In the genomic region with DNA sequence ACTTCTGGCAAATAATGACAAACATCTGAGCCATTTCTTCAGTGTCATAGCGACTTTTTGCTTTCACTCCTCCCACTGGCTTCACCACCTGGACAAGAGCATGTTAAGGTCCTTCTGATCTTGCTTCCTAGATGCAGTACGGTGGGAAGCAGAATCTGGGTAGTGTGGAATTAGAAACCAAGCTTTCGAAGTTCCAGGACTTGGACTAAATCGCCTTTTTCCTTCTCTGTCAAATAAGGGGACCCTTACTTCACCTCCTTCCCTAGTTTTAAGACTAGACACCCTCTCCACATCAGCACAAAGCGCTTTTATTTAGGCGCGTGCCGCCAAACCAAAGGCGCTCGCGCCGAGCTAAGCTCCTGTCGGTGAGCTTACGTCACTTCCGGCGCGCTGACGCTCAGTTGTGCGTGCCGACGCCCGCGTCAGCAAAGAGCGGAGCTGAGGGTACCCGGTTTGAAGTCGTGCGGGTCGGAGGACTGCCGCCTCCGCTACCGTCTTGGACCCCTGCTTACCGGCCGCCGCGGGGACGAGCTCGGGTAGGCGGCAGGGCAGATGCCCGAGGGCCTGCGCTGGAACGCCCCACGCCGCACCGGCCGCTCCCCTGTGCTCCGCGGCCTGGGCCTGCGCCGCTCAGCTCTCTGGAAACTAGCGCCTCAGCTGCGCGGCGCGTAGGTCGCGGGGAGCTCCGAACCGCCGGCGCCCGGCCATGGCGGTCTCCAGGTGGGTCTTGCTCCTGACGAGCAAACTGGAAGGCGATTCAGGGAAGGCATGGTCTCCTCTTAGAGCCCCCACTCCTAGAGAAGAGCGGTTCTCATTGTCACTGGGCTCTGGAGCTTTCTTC, we compare ENCODE assay signal across 1 cellular context.
A peak's percentile ranks its signal among the peaks of the same experiment; 100 is the strongest.
TF ChIP-seq lines count a peak whose summit lies in the region.

A gene (plus strand): TSS at position 400 of the 841 bp plus-strand sequence. CDS start 307 bp downstream, at position 707.

TF ChIP-seq in HepG2, 621 proteins besides CTCF, POLR2A, EP300 and RAD21 (continued from another document and continues in another):
- TF ChIP-seq, protein P1, sequence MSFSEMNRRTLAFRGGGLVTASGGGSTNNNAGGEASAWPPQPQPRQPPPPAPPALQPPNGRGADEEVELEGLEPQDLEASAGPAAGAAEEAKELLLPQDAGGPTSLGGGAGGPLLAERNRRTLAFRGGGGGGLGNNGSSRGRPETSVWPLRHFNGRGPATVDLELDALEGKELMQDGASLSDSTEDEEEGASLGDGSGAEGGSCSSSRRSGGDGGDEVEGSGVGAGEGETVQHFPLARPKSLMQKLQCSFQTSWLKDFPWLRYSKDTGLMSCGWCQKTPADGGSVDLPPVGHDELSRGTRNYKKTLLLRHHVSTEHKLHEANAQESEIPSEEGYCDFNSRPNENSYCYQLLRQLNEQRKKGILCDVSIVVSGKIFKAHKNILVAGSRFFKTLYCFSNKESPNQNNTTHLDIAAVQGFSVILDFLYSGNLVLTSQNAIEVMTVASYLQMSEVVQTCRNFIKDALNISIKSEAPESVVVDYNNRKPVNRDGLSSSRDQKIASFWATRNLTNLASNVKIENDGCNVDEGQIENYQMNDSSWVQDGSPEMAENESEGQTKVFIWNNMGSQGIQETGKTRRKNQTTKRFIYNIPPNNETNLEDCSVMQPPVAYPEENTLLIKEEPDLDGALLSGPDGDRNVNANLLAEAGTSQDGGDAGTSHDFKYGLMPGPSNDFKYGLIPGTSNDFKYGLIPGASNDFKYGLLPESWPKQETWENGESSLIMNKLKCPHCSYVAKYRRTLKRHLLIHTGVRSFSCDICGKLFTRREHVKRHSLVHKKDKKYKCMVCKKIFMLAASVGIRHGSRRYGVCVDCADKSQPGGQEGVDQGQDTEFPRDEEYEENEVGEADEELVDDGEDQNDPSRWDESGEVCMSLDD (CRISPR knock-in tag; IDR thresholded peaks at IDR 0.05; ENCODE audit: borderline replicate concordance): 0 out of 2 replicates have a peak, but pooled peaks have one; percentile 69
- TF ChIP-seq, protein P2, sequence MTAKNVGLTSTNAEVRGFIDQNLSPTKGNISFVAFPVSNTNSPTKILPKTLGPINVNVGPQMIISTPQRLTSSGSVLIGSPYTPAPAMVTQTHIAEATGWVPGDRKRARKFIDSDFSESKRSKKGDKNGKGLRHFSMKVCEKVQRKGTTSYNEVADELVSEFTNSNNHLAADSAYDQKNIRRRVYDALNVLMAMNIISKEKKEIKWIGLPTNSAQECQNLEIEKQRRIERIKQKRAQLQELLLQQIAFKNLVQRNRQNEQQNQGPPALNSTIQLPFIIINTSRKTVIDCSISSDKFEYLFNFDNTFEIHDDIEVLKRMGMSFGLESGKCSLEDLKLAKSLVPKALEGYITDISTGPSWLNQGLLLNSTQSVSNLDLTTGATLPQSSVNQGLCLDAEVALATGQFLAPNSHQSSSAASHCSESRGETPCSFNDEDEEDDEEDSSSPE (CRISPR knock-in tag; IDR thresholded peaks at IDR 0.05): peak; percentile 92
- TF ChIP-seq, protein P3, sequence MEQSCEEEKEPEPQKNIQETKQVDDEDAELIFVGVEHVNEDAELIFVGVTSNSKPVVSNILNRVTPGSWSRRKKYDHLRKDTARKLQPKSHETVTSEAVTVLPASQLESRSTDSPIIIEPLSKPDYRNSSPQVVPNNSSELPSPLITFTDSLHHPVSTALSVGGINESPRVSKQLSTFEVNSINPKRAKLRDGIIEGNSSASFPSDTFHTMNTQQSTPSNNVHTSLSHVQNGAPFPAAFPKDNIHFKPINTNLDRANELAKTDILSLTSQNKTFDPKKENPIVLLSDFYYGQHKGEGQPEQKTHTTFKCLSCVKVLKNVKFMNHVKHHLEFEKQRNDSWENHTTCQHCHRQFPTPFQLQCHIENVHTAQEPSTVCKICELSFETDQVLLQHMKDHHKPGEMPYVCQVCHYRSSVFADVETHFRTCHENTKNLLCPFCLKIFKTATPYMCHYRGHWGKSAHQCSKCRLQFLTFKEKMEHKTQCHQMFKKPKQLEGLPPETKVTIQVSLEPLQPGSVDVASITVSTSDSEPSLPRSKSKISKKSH (CRISPR knock-in tag; IDR thresholded peaks at IDR 0.05; ENCODE audit: borderline replicate concordance): peak; percentile 59; the same call in 1 of the 2 replicates
- peak; percentile 97 for TF ChIP-seq CREB1 (IDR thresholded peaks at IDR 0.05)
- TF ChIP-seq CREB1 (CRISPR knock-in tag; IDR thresholded peaks at IDR 0.05): peak; percentile 98
- TF ChIP-seq TAF1 (CRISPR knock-in tag; IDR thresholded peaks at IDR 0.05): peak; percentile 90
- TF ChIP-seq ZNF33A (CRISPR knock-in tag; IDR thresholded peaks at IDR 0.05; ENCODE audit: borderline replicate concordance): no peak
- no peak for TF ChIP-seq NR3C1 (CRISPR knock-in tag; IDR thresholded peaks at IDR 0.05)
- TF ChIP-seq, protein P4, sequence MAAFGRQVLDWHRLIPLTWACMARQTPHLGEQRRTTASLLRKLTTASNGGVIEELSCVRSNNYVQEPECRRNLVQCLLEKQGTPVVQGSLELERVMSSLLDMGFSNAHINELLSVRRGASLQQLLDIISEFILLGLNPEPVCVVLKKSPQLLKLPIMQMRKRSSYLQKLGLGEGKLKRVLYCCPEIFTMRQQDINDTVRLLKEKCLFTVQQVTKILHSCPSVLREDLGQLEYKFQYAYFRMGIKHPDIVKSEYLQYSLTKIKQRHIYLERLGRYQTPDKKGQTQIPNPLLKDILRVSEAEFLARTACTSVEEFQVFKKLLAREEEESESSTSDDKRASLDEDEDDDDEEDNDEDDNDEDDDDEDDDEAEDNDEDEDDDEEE (CRISPR knock-in tag; IDR thresholded peaks at IDR 0.05): peak; percentile 95
- 0 out of 2 replicates have a peak, but pooled peaks have one; percentile 38 for TF ChIP-seq NFIB (CRISPR knock-in tag; IDR thresholded peaks at IDR 0.05; ENCODE audit: borderline replicate concordance)
- TF ChIP-seq RXRB (CRISPR knock-in tag; IDR thresholded peaks at IDR 0.05; ENCODE audit: borderline replicate concordance): peak; percentile 51; the same call in 1 of the 2 replicates
- peak; percentile 61 for TF ChIP-seq ESRRA (CRISPR knock-in tag; IDR thresholded peaks at IDR 0.05; ENCODE audit: low read depth)
- peak; percentile 81 for TF ChIP-seq MED13 (CRISPR knock-in tag; IDR thresholded peaks at IDR 0.05)
- TF ChIP-seq NRL (CRISPR knock-in tag; IDR thresholded peaks at IDR 0.05; ENCODE audit: borderline replicate concordance): peak; percentile 94; the same call in 1 of the 2 replicates
- TF ChIP-seq, protein P5, sequence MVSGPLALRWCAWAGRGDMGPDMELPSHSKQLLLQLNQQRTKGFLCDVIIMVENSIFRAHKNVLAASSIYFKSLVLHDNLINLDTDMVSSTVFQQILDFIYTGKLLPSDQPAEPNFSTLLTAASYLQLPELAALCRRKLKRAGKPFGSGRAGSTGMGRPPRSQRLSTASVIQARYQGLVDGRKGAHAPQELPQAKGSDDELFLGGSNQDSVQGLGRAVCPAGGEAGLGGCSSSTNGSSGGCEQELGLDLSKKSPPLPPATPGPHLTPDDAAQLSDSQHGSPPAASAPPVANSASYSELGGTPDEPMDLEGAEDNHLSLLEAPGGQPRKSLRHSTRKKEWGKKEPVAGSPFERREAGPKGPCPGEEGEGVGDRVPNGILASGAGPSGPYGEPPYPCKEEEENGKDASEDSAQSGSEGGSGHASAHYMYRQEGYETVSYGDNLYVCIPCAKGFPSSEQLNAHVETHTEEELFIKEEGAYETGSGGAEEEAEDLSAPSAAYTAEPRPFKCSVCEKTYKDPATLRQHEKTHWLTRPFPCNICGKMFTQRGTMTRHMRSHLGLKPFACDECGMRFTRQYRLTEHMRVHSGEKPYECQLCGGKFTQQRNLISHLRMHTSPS (CRISPR knock-in tag; IDR thresholded peaks at IDR 0.05; ENCODE audit: low read depth): peak; percentile 43; the same call in 1 of the 2 replicates
- no peak for TF ChIP-seq TCF7L2 (IDR thresholded peaks at IDR 0.05; ENCODE audit: low read depth, low read length)
- TF ChIP-seq ZBTB20 (CRISPR knock-in tag; IDR thresholded peaks at IDR 0.05; ENCODE audit: borderline replicate concordance, low read depth): peak; percentile 34; the same call in 1 of the 2 replicates
- 0 out of 2 replicates have a peak, but pooled peaks have one; percentile 54 for TF ChIP-seq THYN1 (CRISPR knock-in tag; IDR thresholded peaks at IDR 0.05; ENCODE audit: borderline replicate concordance, low read depth)
- peak; percentile 94 for TF ChIP-seq HNRNPLL (IDR thresholded peaks at IDR 0.05; ENCODE audit: low read depth, low read length, poor library complexity, severe bottlenecking)
- peak; percentile 66; the same call in 1 of the 2 replicates for TF ChIP-seq ARID2 (CRISPR knock-in tag; IDR thresholded peaks at IDR 0.05; ENCODE audit: borderline replicate concordance)
- TF ChIP-seq, protein P6, sequence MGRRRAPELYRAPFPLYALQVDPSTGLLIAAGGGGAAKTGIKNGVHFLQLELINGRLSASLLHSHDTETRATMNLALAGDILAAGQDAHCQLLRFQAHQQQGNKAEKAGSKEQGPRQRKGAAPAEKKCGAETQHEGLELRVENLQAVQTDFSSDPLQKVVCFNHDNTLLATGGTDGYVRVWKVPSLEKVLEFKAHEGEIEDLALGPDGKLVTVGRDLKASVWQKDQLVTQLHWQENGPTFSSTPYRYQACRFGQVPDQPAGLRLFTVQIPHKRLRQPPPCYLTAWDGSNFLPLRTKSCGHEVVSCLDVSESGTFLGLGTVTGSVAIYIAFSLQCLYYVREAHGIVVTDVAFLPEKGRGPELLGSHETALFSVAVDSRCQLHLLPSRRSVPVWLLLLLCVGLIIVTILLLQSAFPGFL (CRISPR knock-in tag; IDR thresholded peaks at IDR 0.05): no peak
- TF ChIP-seq, protein P7, sequence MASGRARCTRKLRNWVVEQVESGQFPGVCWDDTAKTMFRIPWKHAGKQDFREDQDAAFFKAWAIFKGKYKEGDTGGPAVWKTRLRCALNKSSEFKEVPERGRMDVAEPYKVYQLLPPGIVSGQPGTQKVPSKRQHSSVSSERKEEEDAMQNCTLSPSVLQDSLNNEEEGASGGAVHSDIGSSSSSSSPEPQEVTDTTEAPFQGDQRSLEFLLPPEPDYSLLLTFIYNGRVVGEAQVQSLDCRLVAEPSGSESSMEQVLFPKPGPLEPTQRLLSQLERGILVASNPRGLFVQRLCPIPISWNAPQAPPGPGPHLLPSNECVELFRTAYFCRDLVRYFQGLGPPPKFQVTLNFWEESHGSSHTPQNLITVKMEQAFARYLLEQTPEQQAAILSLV (CRISPR knock-in tag; IDR thresholded peaks at IDR 0.05; ENCODE audit: borderline replicate concordance): peak; percentile 87; the same call in 1 of the 2 replicates
- TF ChIP-seq, protein P8, sequence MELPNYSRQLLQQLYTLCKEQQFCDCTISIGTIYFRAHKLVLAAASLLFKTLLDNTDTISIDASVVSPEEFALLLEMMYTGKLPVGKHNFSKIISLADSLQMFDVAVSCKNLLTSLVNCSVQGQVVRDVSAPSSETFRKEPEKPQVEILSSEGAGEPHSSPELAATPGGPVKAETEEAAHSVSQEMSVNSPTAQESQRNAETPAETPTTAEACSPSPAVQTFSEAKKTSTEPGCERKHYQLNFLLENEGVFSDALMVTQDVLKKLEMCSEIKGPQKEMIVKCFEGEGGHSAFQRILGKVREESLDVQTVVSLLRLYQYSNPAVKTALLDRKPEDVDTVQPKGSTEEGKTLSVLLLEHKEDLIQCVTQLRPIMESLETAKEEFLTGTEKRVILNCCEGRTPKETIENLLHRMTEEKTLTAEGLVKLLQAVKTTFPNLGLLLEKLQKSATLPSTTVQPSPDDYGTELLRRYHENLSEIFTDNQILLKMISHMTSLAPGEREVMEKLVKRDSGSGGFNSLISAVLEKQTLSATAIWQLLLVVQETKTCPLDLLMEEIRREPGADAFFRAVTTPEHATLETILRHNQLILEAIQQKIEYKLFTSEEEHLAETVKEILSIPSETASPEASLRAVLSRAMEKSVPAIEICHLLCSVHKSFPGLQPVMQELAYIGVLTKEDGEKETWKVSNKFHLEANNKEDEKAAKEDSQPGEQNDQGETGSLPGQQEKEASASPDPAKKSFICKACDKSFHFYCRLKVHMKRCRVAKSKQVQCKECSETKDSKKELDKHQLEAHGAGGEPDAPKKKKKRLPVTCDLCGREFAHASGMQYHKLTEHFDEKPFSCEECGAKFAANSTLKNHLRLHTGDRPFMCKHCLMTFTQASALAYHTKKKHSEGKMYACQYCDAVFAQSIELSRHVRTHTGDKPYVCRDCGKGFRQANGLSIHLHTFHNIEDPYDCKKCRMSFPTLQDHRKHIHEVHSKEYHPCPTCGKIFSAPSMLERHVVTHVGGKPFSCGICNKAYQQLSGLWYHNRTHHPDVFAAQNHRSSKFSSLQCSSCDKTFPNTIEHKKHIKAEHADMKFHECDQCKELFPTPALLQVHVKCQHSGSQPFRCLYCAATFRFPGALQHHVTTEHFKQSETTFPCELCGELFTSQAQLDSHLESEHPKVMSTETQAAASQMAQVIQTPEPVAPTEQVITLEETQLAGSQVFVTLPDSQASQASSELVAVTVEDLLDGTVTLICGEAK (IDR thresholded peaks at IDR 0.05): no peak; the same call in 1 of the 2 replicates
- TF ChIP-seq, protein P8 (CRISPR knock-in tag; IDR thresholded peaks at IDR 0.05): peak; percentile 81; the same call in 1 of the 2 replicates
- TF ChIP-seq HDAC1 (CRISPR knock-in tag; IDR thresholded peaks at IDR 0.05): peak; percentile 90
- peak; percentile 89 for TF ChIP-seq THAP11 (CRISPR knock-in tag; IDR thresholded peaks at IDR 0.05)
- peak; percentile 84; the same call in 1 of the 2 replicates for TF ChIP-seq ZNF772 (CRISPR knock-in tag; IDR thresholded peaks at IDR 0.05)
- TF ChIP-seq TEAD3 (CRISPR knock-in tag; optimal IDR thresholded peaks at IDR 0.05; ENCODE audit: borderline replicate concordance): peak; percentile 45
- TF ChIP-seq ZMYM4 (CRISPR knock-in tag; IDR thresholded peaks at IDR 0.05): peak; percentile 89
- TF ChIP-seq ZNF343 (CRISPR knock-in tag; IDR thresholded peaks at IDR 0.05): peak; percentile 89
